In genomic region chr19:36850646-36851442, GRCh38 we compare ENCODE assay signal across 8 cellular contexts. TPM values are rescaled to one million over a fixed set of nuclear protein-coding genes. Genes with fewer than 3 reads are reported as not detected.
DNase-seq lines count a peak whose midpoint lies in the region; ATAC-seq and TF ChIP-seq lines count a peak whose summit lies in the region.

Gene ZNF345 (plus strand): TSS chr19:36850876. CDS start chr19:36876831, 25,955 bp downstream.

- TF ChIP-seq CTCF in fibroblast of the aortic adventitia (IDR thresholded peaks at IDR 0.05; ENCODE audit: insufficient read depth, low read length) (no peak), natural killer cell (IDR thresholded peaks at IDR 0.05) (no peak)

- H3K27me3 Mint-ChIP-seq in natural killer cell (ENCODE audit: low read depth in 2 of 2): no peaks in the 10 kb centered on the region
- no peaks in the 10 kb centered on the region for H3K27me3 Mint-ChIP-seq in stimulated activated naive B cell treated with anti-CD40 and anti-IgM and Interleukin-4, amounts not matched to agents 10 μg/mL and 1 μg/mL and 100 μg/mL, for 72 hours

- DNase-seq in DMS79 treated with DMSO at 0.1 percent for 48 hours (lab: John Stamatoyannopoulos, UW): peak; percentile 88
- DNase-seq in LHCN-M2 (ENCODE audit: low read depth): peak; percentile 94
- DNase-seq in RPMI8226: peak; percentile 91
- DNase-seq in activated T-helper 9 cell treated with anti-CD3 and anti-CD28 coated beads, Interleukin-2, amount 50 U/mL, for 16 hours (ENCODE audit: low read depth): peak; percentile 72
- DNase-seq in fibroblast of the aortic adventitia (ENCODE audit: low read depth): peak; percentile 96
- peak; percentile 73 for DNase-seq in natural killer cell
- peak; percentile 86 for DNase-seq in stimulated activated naive B cell treated with anti-CD40 and anti-IgM and Interleukin-4, amounts not matched to agents 10 μg/mL and 1 μg/mL and 100 μg/mL, for 72 hours

- intact Hi-C loops in natural killer cell (cut with micrococcal nuclease): loop anchor here (1.0 to 2.0 kb wide), 5 partner anchors 13 to 472 kb away; partner anchors contain the start of genes ZFP14, ZNF260, ZNF568 and ZNF790

- ATAC-seq in GM21786 (IDR thresholded peaks at IDR 0.05; ENCODE audit: unreplicated experiment) (peak; percentile 63), natural killer cell (peak; percentile 79 to 94 (median 85))
- peak; percentile 82 to 83 for ATAC-seq in stimulated activated naive B cell treated with anti-CD40 and anti-IgM and Interleukin-4, amounts not matched to agents 10 μg/mL and 1 μg/mL and 100 μg/mL, for 72 hours (replicated peaks)

- H3K27ac Mint-ChIP-seq in natural killer cell: no peak within 1 kb of the TSS
- no peak within 1 kb of the TSS for H3K27ac Mint-ChIP-seq in stimulated activated naive B cell treated with anti-CD40 and anti-IgM and Interleukin-4, amounts not matched to agents 10 μg/mL and 1 μg/mL and 100 μg/mL, for 72 hours

- no peak within 1 kb of the TSS for H3K4me3 Mint-ChIP-seq in natural killer cell
- H3K4me3 Mint-ChIP-seq in stimulated activated naive B cell treated with anti-CD40 and anti-IgM and Interleukin-4, amounts not matched to agents 10 μg/mL and 1 μg/mL and 100 μg/mL, for 72 hours: no peak within 1 kb of the TSS

- peak within 1 kb of the TSS; percentile 100 for H3K4me3 ChIP-seq in fibroblast of the aortic adventitia (ENCODE audit: low read depth, low read length)

- peaks cover 0 to 10% of the 10 kb centered on the region in 2 donors for H3K4me1 Mint-ChIP-seq in natural killer cell
- H3K4me1 Mint-ChIP-seq in stimulated activated naive B cell treated with anti-CD40 and anti-IgM and Interleukin-4, amounts not matched to agents 10 μg/mL and 1 μg/mL and 100 μg/mL, for 72 hours: peaks cover 5 to 10% of the 10 kb centered on the region in 2 donors

- peaks cover 14% of the 10 kb centered on the region for H3K36me3 Mint-ChIP-seq in natural killer cell
- H3K36me3 Mint-ChIP-seq in stimulated activated naive B cell treated with anti-CD40 and anti-IgM and Interleukin-4, amounts not matched to agents 10 μg/mL and 1 μg/mL and 100 μg/mL, for 72 hours: peaks cover 31 to 35% of the 10 kb centered on the region in 2 donors

- H3K9me3 Mint-ChIP-seq in natural killer cell: peaks cover 4 to 5% of the 10 kb centered on the region in 2 donors
- H3K9me3 Mint-ChIP-seq in stimulated activated naive B cell treated with anti-CD40 and anti-IgM and Interleukin-4, amounts not matched to agents 10 μg/mL and 1 μg/mL and 100 μg/mL, for 72 hours: peaks cover 8 to 9% of the 10 kb centered on the region in 2 donors

RNA-seq across cellular contexts. Expression of gene ZNF345, which starts in this region (rescaled TPM):
- total RNA-seq in LHCN-M2 (2014; rRNA removed) (1.5 and 2.6 TPM in 2 replicates), fibroblast of the aortic adventitia (ENCODE audit: low replicate concordance) (5.5 and 9.6 TPM in 2 replicates), natural killer cell (10 to 100 TPM in 2 of 3 donors, 1 to 10 TPM in 1; 7.1 to 19.5 (median 10.0) TPM)
- 2.1 TPM for polyA plus RNA-seq in LHCN-M2 (2012)

Comparison
In these comparisons a context has a peak if more than half of its experiments do, and no peak if none do; other contexts are left out.
1. Peak in every context shown above with its lines: DNase-seq, ATAC-seq and H3K4me3 ChIP-seq.